Comparison of ENCODE assay signal across 23 cellular contexts in the genomic region with DNA sequence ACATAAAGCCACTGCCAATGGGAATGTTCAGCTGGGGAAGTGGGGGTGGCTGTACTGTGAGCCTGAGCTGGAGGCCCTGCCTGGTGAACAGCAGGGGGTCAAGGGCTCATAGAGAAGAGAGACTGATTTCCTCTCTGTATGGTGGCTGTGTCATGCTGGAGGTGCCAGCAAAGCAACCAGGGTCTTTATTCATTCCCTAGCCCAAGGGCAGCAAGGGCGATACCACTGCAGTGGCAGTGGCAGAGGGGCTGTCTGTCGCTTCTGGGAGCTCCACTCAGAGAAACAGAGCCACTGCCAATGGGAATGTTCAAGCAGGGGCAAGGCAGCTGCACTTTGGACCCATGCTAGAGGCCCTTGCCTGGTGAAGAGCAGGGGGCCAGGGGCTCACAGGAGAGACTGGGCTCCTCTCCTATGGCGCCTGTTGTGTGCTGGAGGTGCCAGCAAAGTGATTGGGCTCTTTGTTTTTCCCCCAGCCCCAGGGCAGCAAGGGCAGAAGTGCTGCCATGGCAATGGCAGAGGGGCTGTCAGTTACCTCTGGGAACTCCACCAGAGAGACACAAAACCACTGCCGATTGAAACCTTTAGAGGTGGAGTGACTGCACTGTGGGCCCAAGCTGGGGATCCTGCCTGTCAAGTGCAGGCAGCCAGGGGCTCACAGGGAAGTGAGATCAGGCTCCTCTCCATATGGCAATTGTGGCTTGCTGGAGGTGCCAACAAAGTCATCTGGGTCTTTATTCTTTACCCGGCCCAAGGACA.
DNase-seq lines count a peak whose midpoint lies in the region; ATAC-seq, FAIRE-seq and TF ChIP-seq lines count a peak whose summit lies in the region.
"Had no signal": no experiment of that assay in that cellular context is flagged by ENCODE, and none has a peak within 500 bp of the region (broad histone marks: within the 10 kb centered on the region; RNA-seq: fewer than 3 reads in every experiment).

No MANE protein-coding gene starts in this region.

- no peak for TF ChIP-seq POLR2A in GM12878 (IDR thresholded peaks at IDR 0.05; ENCODE audit: low read depth, low read length)
- TF ChIP-seq POLR2A in sigmoid colon (IDR thresholded peaks at IDR 0.05), result no peak

- TF ChIP-seq EP300 in GM12878 (IDR thresholded peaks at IDR 0.05; ENCODE audit: borderline replicate concordance in 1 of 2, control insufficient read depth in 1 of 2, low read depth in 2 of 2, low read length in 2 of 2), result no peak
- no peak for TF ChIP-seq EP300 in sigmoid colon (IDR thresholded peaks at IDR 0.05)

- no peak overlapping the region for H3K27ac ChIP-seq in GM12878 (ENCODE audit: control insufficient read depth, insufficient read depth)
- no peak overlapping the region for H3K27ac ChIP-seq in sigmoid colon
- H3K27ac ChIP-seq: C4-2B, HL-60, PC-9 had no signal

- CTCF ChIA-PET in GM12878 (lab: Yijun Ruan, JAX), result interaction anchor here (0.9 to 4.3 kb wide), 12 partner anchors 12 to 418 kb away, joined by 3 to 82 read pairs (median 4); no protein-coding TSS in a partner anchor

- H3K4me2 ChIP-seq in GM12878 (ENCODE audit: control insufficient read depth, insufficient read depth), result no peak overlapping the region
- H3K4me2 ChIP-seq: PC-9 had no signal

- H3K79me2 ChIP-seq in GM12878 (ENCODE audit: control insufficient read depth, insufficient read depth, low read length), result no peaks in the 10 kb centered on the region

- H3K9me3 ChIP-seq in GM12878 (replicated peaks; ENCODE audit: control insufficient read depth, insufficient read depth, low read length) (no peaks in the 10 kb centered on the region; the same call in 2 of the 3 replicates), sigmoid colon (no peaks in the 10 kb centered on the region)
- H3K9me3 ChIP-seq: HAP-1 had no signal

- H3K4me1 ChIP-seq in GM12878 (ENCODE audit: control insufficient read depth, insufficient read depth, low read length), result no peaks in the 10 kb centered on the region
- H3K4me1 ChIP-seq in sigmoid colon, result no peaks in the 10 kb centered on the region
- H3K4me1 ChIP-seq: HAP-1 had no signal

- H3K4me3 ChIP-seq in GM12878 (no peak overlapping the region), sigmoid colon (no peak overlapping the region)
- H3K4me3 ChIP-seq: HAP-1, PC-9 had no signal

- in situ Hi-C loops in GM12878 (cut with MboI), result no loop called here

- RAD21 ChIA-PET in GM12878 (lab: Charles Lee; ENCODE audit: unreplicated experiment), result interaction anchor here (0.9 to 4.1 kb wide), 6 partner anchors 22 to 737 kb away, joined by 3 to 65 read pairs (median 7); no protein-coding TSS in a partner anchor

- SMC1A ChIA-PET in GM12878 (lab: Charles Lee; ENCODE audit: uncharacterized antibody, unreplicated experiment), result interaction anchor here (0.8 to 5.4 kb wide), 13 partner anchors 8 to 737 kb away, joined by 3 to 62 read pairs (median 4); no protein-coding TSS in a partner anchor

- ATAC-seq in GM19023 (IDR thresholded peaks at IDR 0.05; ENCODE audit: unreplicated experiment), result peak; percentile 45
- peak; percentile 25 for ATAC-seq in HG03039 (IDR thresholded peaks at IDR 0.05; ENCODE audit: unreplicated experiment)
- peak; percentile 63 for ATAC-seq in GM12878
- no peak for ATAC-seq in HG03521 (IDR thresholded peaks at IDR 0.05; ENCODE audit: unreplicated experiment)

- no peak for FAIRE-seq in GM12878 (lab: Jason Lieb, UNC)
- FAIRE-seq: A204.1, GM12891, GM19239 had no signal

- intact Hi-C loops in GM12878 (cut with micrococcal nuclease; ENCODE audit: unreplicated experiment) (loop anchor here (1.0 kb wide), 1 partner anchor 98 kb away; no protein-coding TSS in a partner anchor), sigmoid colon (cut with DNase I) (no loop called here)

- 36% methylated on average over 5 of the region's 5 CpGs for WGBS in GM12878 (ENCODE audit: insufficient coverage, insufficient replicate concordance, low lambda C conversion rate, missing lambda C conversion rate)
- 79 to 86% methylated on average over 5 of the region's 5 CpGs for WGBS in sigmoid colon, 2 donors

- TF ChIP-seq RAD21 in GM12878 (IDR thresholded peaks at IDR 0.05; ENCODE audit: insufficient read depth, low read depth, low read length), result no peak

- no peak overlapping the region for H2AFZ ChIP-seq in GM12878 (ENCODE audit: control insufficient read depth, low read depth, low read length)
- H2AFZ ChIP-seq: PC-9 had no signal

- peak; percentile 8 for DNase-seq in ELF-1 (ENCODE audit: low read depth, low spot score)
- DNase-seq in GM12878 (ENCODE audit: low read depth, low spot score), result no peak
- no peak for DNase-seq in sigmoid colon
- DNase-seq in Kasumi-1 (lab: John Stamatoyannopoulos, UW), result no peak
- DNase-seq in SKM-1 (lab: John Stamatoyannopoulos, UW; ENCODE audit: unreplicated experiment), result no peak
- DNase-seq: Calu3; CD8-positive, alpha-beta memory T cell; NCI-H1105; NCI-H2029 treated with DMSO at 0.1 percent for 48 hours; NCI-H526; PC-9; RPMI8226; SHP77; T-helper 2 cell had no signal

- no peaks in the 10 kb centered on the region for H3K36me3 ChIP-seq in GM12878 (ENCODE audit: control insufficient read depth in 2 of 2, insufficient read depth in 2 of 2, low read length in 1 of 2)
- no peaks in the 10 kb centered on the region for H3K36me3 ChIP-seq in sigmoid colon
- H3K36me3 ChIP-seq: HAP-1 had no signal

- H3K9ac ChIP-seq in GM12878 (ENCODE audit: control insufficient read depth, insufficient read depth, low read length), result no peak overlapping the region

- no TSS peak for BruUV-seq in GM12878 (replicated peaks; lab: Mats Ljungman, UMichigan)

- POLR2A ChIA-PET in GM12878 (lab: Charles Lee), result interaction anchor here (1.0 to 2.0 kb wide), 2 partner anchors 11 to 14 kb away, joined by 6 to 7 read pairs; no protein-coding TSS in a partner anchor

- TF ChIP-seq CTCF in GM12878 (IDR thresholded peaks at IDR 0.05 in 2 of 3, conservative IDR thresholded peaks at IDR 0.05 in 1 of 3; ENCODE audit: control insufficient read depth in 2 of 3, extremely low read depth in 1 of 3, insufficient read depth in 1 of 3, low read depth in 3 of 3, low read length in 3 of 3) (no peak), sigmoid colon (IDR thresholded peaks at IDR 0.05) (no peak)

- H3K27me3 ChIP-seq in GM12878 (replicated peaks in 1 of 2; ENCODE audit: control insufficient read depth in 2 of 2, insufficient read depth in 2 of 2, low read length in 1 of 2) (no peaks in the 10 kb centered on the region), sigmoid colon (no peaks in the 10 kb centered on the region)

- H4K20me1 ChIP-seq in GM12878 (ENCODE audit: control insufficient read depth, insufficient read depth), result no peaks in the 10 kb centered on the region; the same call in 1 of the 2 replicates

TF ChIP-seq in GM12878, 131 proteins besides CTCF, POLR2A, EP300 and RAD21:
- TF ChIP-seq PKNOX1 (IDR thresholded peaks at IDR 0.05) (peak; percentile 74; the same call in 1 of the 2 replicates), SMC3 (IDR thresholded peaks at IDR 0.05; ENCODE audit: borderline replicate concordance, low read length) (no peak), SPI1 (IDR thresholded peaks at IDR 0.05; ENCODE audit: borderline replicate concordance, insufficient read depth, low read depth, low read length) (no peak), IKZF2 (IDR thresholded peaks at IDR 0.05) (no peak), USF1 (IDR thresholded peaks at IDR 0.05; ENCODE audit: borderline replicate concordance, extremely low read length, insufficient read depth, low read depth, low read length) (no peak), SP1 (IDR thresholded peaks at IDR 0.05; ENCODE audit: low read depth, low read length) (no peak), MTA3 (IDR thresholded peaks at IDR 0.05; ENCODE audit: borderline replicate concordance, low read length) (no peak)
TF ChIP-seq in GM12878: peak in this region for 1.
